Comparison of ENCODE assay signal across 14 cellular contexts in the genomic region with DNA sequence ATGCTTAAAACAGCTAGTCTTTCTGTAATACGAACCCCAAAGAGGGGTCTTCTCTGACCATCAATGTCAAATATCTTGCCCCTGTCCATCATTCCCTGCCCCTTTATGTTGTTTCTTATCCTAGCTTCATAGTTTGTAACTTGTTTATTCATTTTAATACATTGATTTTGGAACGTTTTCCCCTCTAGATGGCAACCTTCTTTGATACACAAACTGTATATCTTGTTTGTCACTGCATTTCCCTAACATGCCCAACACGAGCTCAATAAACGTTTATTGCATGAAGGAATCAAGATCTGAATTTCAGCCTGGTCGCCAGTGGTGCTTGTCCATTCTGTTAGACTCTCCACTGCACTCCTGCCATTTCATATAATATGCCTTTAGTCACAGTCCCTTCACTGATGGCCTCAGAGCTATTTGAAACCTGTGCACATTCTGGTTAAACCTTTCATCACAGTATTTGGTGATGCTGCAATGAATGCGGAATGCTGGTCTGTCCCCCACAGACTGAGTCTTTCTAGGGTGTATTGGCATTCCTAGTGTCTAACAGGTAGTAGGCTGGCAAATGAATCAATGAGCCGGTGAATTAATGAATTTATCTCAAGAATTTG. TPM values are rescaled to one million over a fixed set of nuclear protein-coding genes. Genes with fewer than 3 reads are reported as not detected.
DNase-seq lines count a peak whose midpoint lies in the region; ATAC-seq and TF ChIP-seq lines count a peak whose summit lies in the region.
"Had no signal": no experiment of that assay in that cellular context is flagged by ENCODE, and none has a peak within 500 bp of the region (broad histone marks: within the 10 kb centered on the region; RNA-seq: fewer than 3 reads in every experiment).

No MANE protein-coding gene starts in this region.

- no peaks in the 10 kb centered on the region for H3K4me1 ChIP-seq in cardiac muscle cell (ENCODE audit: low read depth)
- no peaks in the 10 kb centered on the region for H3K4me1 ChIP-seq in heart right ventricle
- H3K4me1 ChIP-seq in testis: no peaks in the 10 kb centered on the region
- H3K4me1 ChIP-seq: BE2C, breast epithelium, uterus had no signal

- TF ChIP-seq CTCF in cardiac muscle cell (IDR thresholded peaks at IDR 0.05; ENCODE audit: low read depth, low read length) (peak; percentile 11), heart right ventricle (IDR thresholded peaks at IDR 0.05) (peak in 3 of 9 donors; percentile 5 to 23 (median 13)), testis (IDR thresholded peaks at IDR 0.05) (no peak)

- intact Hi-C loops in heart right ventricle (cut with DNase I): no loop called here
- intact Hi-C loops in testis (cut with DNase I; ENCODE audit: low total_unique reads): no loop called here

- 64 to 70% methylated on average over 7 of the region's 7 CpGs for WGBS in heart right ventricle, 2 donors
- WGBS in testis, 2 donors: 71 to 76% methylated on average over 7 of the region's 7 CpGs

- no peak for ATAC-seq in heart right ventricle

- DNase-seq in cardiac muscle cell (ENCODE audit: low read depth in 1 of 2, low spot score in 1 of 2): peak in 1 of 2 donors; percentile 19
- no peak for DNase-seq in heart right ventricle
- DNase-seq in RPMI7951 (ENCODE audit: low read depth): peak; percentile 47
- DNase-seq in fibroblast of peridontal ligament (ENCODE audit: extremely low read depth): peak; percentile 56
- DNase-seq in COR-L47 (lab: John Stamatoyannopoulos, UW): no peak
- DNase-seq in islet precursor cell: no peak
- no peak for DNase-seq in testis
- DNase-seq in NCI-H1436 (lab: John Stamatoyannopoulos, UW): no peak
- DNase-seq: activated CD4-positive, alpha-beta T cell treated with anti-CD3 and anti-CD28 coated beads for 1 hour; BE2C; H7; NCI-H774; uterus had no signal

- peaks cover 8% of the 10 kb centered on the region for H3K27me3 ChIP-seq in cardiac muscle cell
- H3K27me3 ChIP-seq in heart right ventricle: peaks cover 0 to 10% (median 0%) of the 10 kb centered on the region in 7 donors
- H3K27me3 ChIP-seq in testis: no peaks in the 10 kb centered on the region
- H3K27me3 ChIP-seq: uterus had no signal

- H3K27ac ChIP-seq in cardiac muscle cell: no peak overlapping the region
- no peak overlapping the region for H3K27ac ChIP-seq in heart right ventricle
- H3K27ac ChIP-seq in testis: no peak overlapping the region
- H3K27ac ChIP-seq: breast epithelium, uterus had no signal

- H3K36me3 ChIP-seq in cardiac muscle cell (no peaks in the 10 kb centered on the region), heart right ventricle (no peaks in the 10 kb centered on the region), testis (ENCODE audit: low read depth, missing control alignments) (no peaks in the 10 kb centered on the region)
- H3K36me3 ChIP-seq: BE2C, breast epithelium, uterus had no signal

- H3K9me3 ChIP-seq in cardiac muscle cell (ENCODE audit: low read depth): no peaks in the 10 kb centered on the region
- no peaks in the 10 kb centered on the region for H3K9me3 ChIP-seq in heart right ventricle
- no peaks in the 10 kb centered on the region for H3K9me3 ChIP-seq in testis
- H3K9me3 ChIP-seq: BE2C, breast epithelium, uterus had no signal

- TF ChIP-seq POLR2A in testis (IDR thresholded peaks at IDR 0.05): no peak

- H3K4me3 ChIP-seq in cardiac muscle cell: no peak overlapping the region
- H3K4me3 ChIP-seq in heart right ventricle: no peak overlapping the region
- no peak overlapping the region for H3K4me3 ChIP-seq in testis
- H3K4me3 ChIP-seq: breast epithelium, uterus had no signal

RNA-seq across cellular contexts. Expression of gene FRMD4A, which starts 55.0 kb away (rescaled TPM):
- total RNA-seq in cardiac muscle cell (7.9 and 12.6 TPM in 2 replicates), heart right ventricle (10 to 100 TPM; 20.8 to 43.4 (median 31.7) TPM), testis (10 to 100 TPM; 15.0 to 18.7 TPM)
- polyA plus RNA-seq in cardiac muscle cell (3.7 and 8.3 TPM in 2 replicates), heart right ventricle (10 to 100 TPM; 17.4 to 18.2 TPM), testis (ENCODE audit: insufficient read depth, low read depth, low replicate concordance) (20.8 TPM)
- total RNA-seq in RPMI7951 (2014; rRNA removed; shearing (Covaris generic)): 43.3 and 51.1 TPM in 2 replicates

Comparison
In these comparisons a context has a peak if more than half of its experiments do, and no peak if none do; other contexts are left out.
1. DNase-seq: peak in RPMI7951 (single experiment) and fibroblast of peridontal ligament (single experiment); none in heart right ventricle (0 of 2), COR-L47 (single experiment), islet precursor cell (single experiment), testis (single experiment) and NCI-H1436 (single experiment).